ENCODE assay signal across 20 cellular contexts in genomic region chr16:83561876-83562275, GRCh38.
DNase-seq lines count a peak whose midpoint lies in the region; ATAC-seq and TF ChIP-seq lines count a peak whose summit lies in the region.
"Had no signal": no experiment of that assay in that cellular context is flagged by ENCODE, and none has a peak within 500 bp of the region (broad histone marks: within the 10 kb centered on the region; RNA-seq: fewer than 3 reads in every experiment).

No MANE protein-coding gene starts in this region.

- H3K4me3 Mint-ChIP-seq in activated CD8-positive, alpha-beta T cell treated with anti-CD3 and anti-CD28 coated beads for 36 hours, result no peak overlapping the region
- H3K4me3 Mint-ChIP-seq: CD4-positive, CD25-positive, alpha-beta regulatory T cell; memory B cell had no signal

- H3K4ac ChIP-seq in mesenchymal stem cell (ENCODE audit: low read depth in 1 of 2, low read length in 2 of 2), result no peak overlapping the region

- H3K27ac Mint-ChIP-seq in activated CD8-positive, alpha-beta T cell treated with anti-CD3 and anti-CD28 coated beads for 36 hours, result no peak overlapping the region
- H3K27ac Mint-ChIP-seq: CD4-positive, CD25-positive, alpha-beta regulatory T cell; memory B cell had no signal

- H3K4me1 ChIP-seq in GM23248 (ENCODE audit: insufficient read depth) (no peaks in the 10 kb centered on the region), mesenchymal stem cell (ENCODE audit: control insufficient read depth, insufficient read depth, low read depth, low read length) (peaks cover 2% of the 10 kb centered on the region)

- H2AFZ ChIP-seq in GM23248 (no peak overlapping the region), mesenchymal stem cell (ENCODE audit: low read depth, low read length) (no peak overlapping the region)

- H2BK120ac ChIP-seq in mesenchymal stem cell (ENCODE audit: low read depth, low read length), result no peak overlapping the region

- H3K9me2 ChIP-seq in GM23248 (ENCODE audit: insufficient read depth), result no peaks in the 10 kb centered on the region

- no peaks in the 10 kb centered on the region for H4K20me1 ChIP-seq in GM23248 (ENCODE audit: insufficient read depth)

- no peak overlapping the region for H2AK5ac ChIP-seq in mesenchymal stem cell (ENCODE audit: low read length, severe bottlenecking)

- H2BK5ac ChIP-seq in mesenchymal stem cell (ENCODE audit: low read depth, low read length, poor library complexity, severe bottlenecking), result no peak overlapping the region

- H4K91ac ChIP-seq in mesenchymal stem cell (ENCODE audit: low read length), result no peak overlapping the region

- H3K9ac ChIP-seq in GM23248, result no peak overlapping the region
- H3K9ac ChIP-seq in mesenchymal stem cell (ENCODE audit: low read length), result no peak overlapping the region

- H3K4me3 ChIP-seq in GM23248 (no peak overlapping the region), mesenchymal stem cell (ENCODE audit: insufficient read depth in 1 of 2, low read depth in 1 of 2, low read length in 2 of 2) (no peak overlapping the region)
- H3K4me3 ChIP-seq: smooth muscle cell had no signal

- H3F3A ChIP-seq in GM23248 (ENCODE audit: insufficient read depth), result no peaks in the 10 kb centered on the region

- H3K79me1 ChIP-seq in mesenchymal stem cell (replicated peaks; ENCODE audit: low read length, poor library complexity, severe bottlenecking), result no peaks in the 10 kb centered on the region

- H3K27me3 ChIP-seq in GM23248 (replicated peaks; ENCODE audit: insufficient read depth) (no peaks in the 10 kb centered on the region), mesenchymal stem cell (ENCODE audit: control insufficient read depth in 1 of 2, insufficient read depth in 1 of 2, low read length in 2 of 2) (no peaks in the 10 kb centered on the region)

- no peak overlapping the region for H3K27ac ChIP-seq in GM23248
- no peak overlapping the region for H3K27ac ChIP-seq in mesenchymal stem cell (ENCODE audit: low read length, poor library complexity, severe bottlenecking)
- H3K27ac ChIP-seq: epithelial cell of prostate had no signal

- no peak overlapping the region for H4K8ac ChIP-seq in mesenchymal stem cell (ENCODE audit: low read length)

- H3K23ac ChIP-seq in mesenchymal stem cell (ENCODE audit: low read length in 2 of 2), result no peak overlapping the region

- no peak overlapping the region for H2BK15ac ChIP-seq in mesenchymal stem cell (ENCODE audit: low read depth, poor library complexity, severe bottlenecking)

- H2BK12ac ChIP-seq in mesenchymal stem cell (ENCODE audit: low read length in 2 of 2), result no peak overlapping the region

- no peak overlapping the region for H3K18ac ChIP-seq in mesenchymal stem cell (ENCODE audit: low read depth in 1 of 2, low read length in 2 of 2)

- WGBS in GM23248 (ENCODE audit: low coverage in 1 of 2, low lambda C conversion rate in 2 of 2, missing lambda C conversion rate in 2 of 2), 2 experiments, result 87 to 88% methylated on average over 2 of the region's 2 CpGs
- 92% methylated on average over 2 of the region's 2 CpGs for WGBS in mesenchymal stem cell

- H3K9me3 Mint-ChIP-seq in activated CD8-positive, alpha-beta T cell treated with anti-CD3 and anti-CD28 coated beads for 36 hours, result no peaks in the 10 kb centered on the region

- H3K4me2 ChIP-seq in GM23248 (ENCODE audit: unreplicated experiment) (no peak overlapping the region), mesenchymal stem cell (ENCODE audit: low read length, poor library complexity, severe bottlenecking) (no peak overlapping the region)
- H3K4me2 ChIP-seq: smooth muscle cell had no signal

- no peaks in the 10 kb centered on the region for H3K9me3 ChIP-seq in GM23248 (ENCODE audit: low read depth)
- H3K9me3 ChIP-seq in mesenchymal stem cell (ENCODE audit: control insufficient read depth, low read length), result no peaks in the 10 kb centered on the region

- no peaks in the 10 kb centered on the region for H3K79me2 ChIP-seq in GM23248 (ENCODE audit: insufficient read depth)

- in situ Hi-C loops in GM23248 (cut with MboI), result no loop called here

- CTCF ChIA-PET in activated CD8-positive, alpha-beta T cell treated with anti-CD3 and anti-CD28 coated beads for 36 hours (lab: Charles Lee), result no interaction called here

- no peak for TF ChIP-seq CTCF in activated CD8-positive, alpha-beta T cell treated with anti-CD3 and anti-CD28 coated beads for 36 hours (IDR thresholded peaks at IDR 0.05)

- no peaks in the 10 kb centered on the region for H3K27me3 Mint-ChIP-seq in activated CD8-positive, alpha-beta T cell treated with anti-CD3 and anti-CD28 coated beads for 36 hours

- H3K4me1 Mint-ChIP-seq in activated CD8-positive, alpha-beta T cell treated with anti-CD3 and anti-CD28 coated beads for 36 hours (ENCODE audit: low read depth), result no peaks in the 10 kb centered on the region
- H3K4me1 Mint-ChIP-seq: CD4-positive, CD25-positive, alpha-beta regulatory T cell; memory B cell had no signal

- ATAC-seq in activated CD8-positive, alpha-beta T cell treated with anti-CD3 and anti-CD28 coated beads for 36 hours, result no peak
- no peak for ATAC-seq in Right ventricle myocardium superior (ENCODE audit: poor library complexity)

- intact Hi-C loops in activated CD8-positive, alpha-beta T cell treated with anti-CD3 and anti-CD28 coated beads for 36 hours (cut with micrococcal nuclease), result no loop called here
- intact Hi-C loops in Right ventricle myocardium superior (cut with DNase I), result no loop called here

- no peaks in the 10 kb centered on the region for H3K36me3 Mint-ChIP-seq in activated CD8-positive, alpha-beta T cell treated with anti-CD3 and anti-CD28 coated beads for 36 hours (ENCODE audit: low read depth)
- H3K36me3 Mint-ChIP-seq: CD4-positive, CD25-positive, alpha-beta regulatory T cell; memory B cell had no signal

- H3K14ac ChIP-seq in mesenchymal stem cell (ENCODE audit: low read length in 2 of 2), result no peak overlapping the region

- H3K36me3 ChIP-seq in GM23248 (ENCODE audit: low read depth) (no peaks in the 10 kb centered on the region), mesenchymal stem cell (ENCODE audit: control insufficient read depth in 1 of 2, insufficient read depth in 2 of 2, low read depth in 1 of 2, low read length in 2 of 2) (peaks cover 0 to 2% of the 10 kb centered on the region in 2 experiments)

- DNase-seq in GM23248 (peak; percentile 48), OCI-M1 (lab: John Stamatoyannopoulos, UW) (peak; percentile 10), dermis blood vessel endothelial cell (peak; percentile 46), mesenchymal stem cell (peak; percentile 42), 8988T (no peak), SK-N-DZ (ENCODE audit: low spot score) (no peak), Right ventricle myocardium superior (no peak)
- no peak for DNase-seq in activated CD8-positive, alpha-beta T cell treated with anti-CD3 and anti-CD28 coated beads for 36 hours
- DNase-seq: activated CD8-positive, alpha-beta memory T cell treated with anti-CD3 and anti-CD28 coated beads for 24 hours; activated gamma-delta T cell treated with Interleukin-2 at 50 U/mL for 16 hours; CD4-positive, CD25-positive, alpha-beta regulatory T cell; central memory CD4-positive, alpha-beta T cell; HCEC 1CT; hypothalamus; NCI-H1417; NCI-H69; substantia nigra had no signal

- POLR2A ChIA-PET in activated CD8-positive, alpha-beta T cell treated with anti-CD3 and anti-CD28 coated beads for 36 hours (lab: Charles Lee), result no interaction called here

Comparison
In these comparisons a context has a peak if more than half of its experiments do, and no peak if none do; other contexts are left out.
1. DNase-seq: peak in GM23248 (single experiment), OCI-M1 (single experiment), dermis blood vessel endothelial cell (single experiment) and mesenchymal stem cell (single experiment); none in 8988T (single experiment), SK-N-DZ (single experiment), activated CD8-positive, alpha-beta T cell treated with anti-CD3 and anti-CD28 coated beads for 36 hours (single experiment) and Right ventricle myocardium superior (single experiment).